Comparison of ENCODE assay signal across 24 cellular contexts in genomic region chr2:13495039-13495438, GRCh38.
"Had no signal": no experiment of that assay in that cellular context is flagged by ENCODE, and none has a peak within 500 bp of the region (broad histone marks: within the 10 kb centered on the region; RNA-seq: fewer than 3 reads in every experiment).

No MANE protein-coding gene starts in this region.

- FAIRE-seq: bronchial epithelial cell, frontal cortex, TTC549 had no signal

- H3K9me3 ChIP-seq: colonic mucosa, esophagus muscularis mucosa, left lung, testis, uterus had no signal

- H3K4me1 ChIP-seq: colonic mucosa, esophagus muscularis mucosa, left lung, testis, uterus had no signal

- H3K27ac ChIP-seq: colonic mucosa, dorsolateral prefrontal cortex, esophagus muscularis mucosa, left lung, testis, uterus had no signal

- H3K27me3 ChIP-seq: colonic mucosa, esophagus muscularis mucosa, left lung, testis, uterus had no signal

- H3K36me3 ChIP-seq: colonic mucosa, esophagus muscularis mucosa, left lung, uterus had no signal

- DNase-seq: activated CD4-positive, alpha-beta T cell treated with anti-CD3 and anti-CD28 coated beads for 1 hour; activated CD4-positive, alpha-beta T cell treated with anti-CD3 and anti-CD28 coated beads, Interleukin-2, amount 50 U/mL, for 1 hour; activated CD8-positive, alpha-beta memory T cell treated with anti-CD3 and anti-CD28 coated beads for 24 hours; activated CD8-positive, alpha-beta memory T cell treated with anti-CD3 and anti-CD28 coated beads, Interleukin-2, amount 50 U/mL, for 4 hours; activated naive CD4-positive, alpha-beta T cell; activated naive CD8-positive, alpha-beta T cell treated with anti-CD3 and anti-CD28 coated beads for 36 hours; activated T-cell treated with anti-CD3 and anti-CD28 coated beads, Interleukin-2, amount 50 U/mL, for 4 hours; colonic mucosa; dorsolateral prefrontal cortex; glutamatergic neuron; hippocampal formation; kidney glomerular epithelial cell; left lung; natural killer cell; retina; stimulated activated CD4-positive, alpha-beta T cell treated with anti-CD3 and anti-CD28 coated beads, Interleukin-2, amount 100 ng/mL, for 48 hours; stimulated activated naive CD4-positive, alpha-beta T cell; testis; trophoblast cell; uterus had no signal

- ATAC-seq: activated T-cell treated with anti-CD3 and anti-CD28 coated beads, Interleukin-2, amount 50 U/mL, for 4 hours; left lung; natural killer cell had no signal

- H3K4me3 ChIP-seq: colonic mucosa, dorsolateral prefrontal cortex, esophagus muscularis mucosa, left lung, testis, uterus had no signal
